Comparison of ENCODE assay signal across 32 cellular contexts in genomic region chr10:95244152-95244551, GRCh38. TPM values are rescaled to one million over a fixed set of nuclear protein-coding genes. Genes with fewer than 3 reads are reported as not detected.
"Had no signal": no experiment of that assay in that cellular context is flagged by ENCODE, and none has a peak within 500 bp of the region (broad histone marks: within the 10 kb centered on the region; RNA-seq: fewer than 3 reads in every experiment).

No MANE protein-coding gene starts in this region.

- H3K36me3 ChIP-seq: ovary, sigmoid colon had no signal

- H3K27me3 Mint-ChIP-seq: type B pancreatic cell had no signal

- H3K4me3 ChIP-seq: coronary artery, esophagus muscularis mucosa, heart right ventricle, lower lobe of right lung, ovary, psoas muscle, sigmoid colon, stomach, tibial artery had no signal

- H3K27ac Mint-ChIP-seq: natural killer cell; stimulated activated effector memory CD8-positive, alpha-beta T cell treated with anti-CD3 and anti-CD28 coated beads, Interleukin-12 subunit alpha, Interleukin-12 subunit beta, amount 100 ng/mL, for 72 hours; type B pancreatic cell had no signal

- H3K9me3 ChIP-seq: esophagus muscularis mucosa, lower lobe of right lung, ovary, psoas muscle, sigmoid colon, stomach, tibial artery had no signal

- H3K27me3 ChIP-seq: esophagus muscularis mucosa, foreskin keratinocyte, heart right ventricle, ovary, sigmoid colon, stomach, tibial artery had no signal

- H3K27ac ChIP-seq: coronary artery, esophagus muscularis mucosa, foreskin keratinocyte, heart right ventricle, lower lobe of right lung, ovary, sigmoid colon, stomach, tibial artery had no signal

- ATAC-seq: foreskin keratinocyte; heart right ventricle; left ventricle myocardium superior; lower lobe of right lung; natural killer cell; psoas muscle; right cardiac atrium; stimulated activated effector memory CD8-positive, alpha-beta T cell treated with anti-CD3 and anti-CD28 coated beads, Interleukin-12 subunit alpha, Interleukin-12 subunit beta, amount 100 ng/mL, for 72 hours had no signal

- DNase-seq: dermis blood vessel endothelial cell; effector memory CD4-positive, alpha-beta T cell; foreskin keratinocyte; glutamatergic neuron; heart right ventricle; hippocampal formation; left ventricle myocardium superior; lower lobe of right lung; natural killer cell; occipital lobe; ovary; posterior cingulate gyrus; psoas muscle; sigmoid colon; stimulated activated CD4-positive, alpha-beta T cell treated with anti-CD3 and anti-CD28 coated beads, Interleukin-2, amount 100 ng/mL, for 24 hours; stimulated activated CD4-positive, alpha-beta T cell treated with anti-CD3 and anti-CD28 coated beads, Interleukin-4, amount 100 ng/mL, for 24 hours; stimulated activated naive CD4-positive, alpha-beta T cell treated with Interleukin-2 at 50 U/mL for 16 hours; stomach had no signal

- H3K36me3 Mint-ChIP-seq: natural killer cell; stimulated activated effector memory CD8-positive, alpha-beta T cell treated with anti-CD3 and anti-CD28 coated beads, Interleukin-12 subunit alpha, Interleukin-12 subunit beta, amount 100 ng/mL, for 72 hours had no signal

- H3K9me3 Mint-ChIP-seq: natural killer cell; stimulated activated effector memory CD8-positive, alpha-beta T cell treated with anti-CD3 and anti-CD28 coated beads, Interleukin-12 subunit alpha, Interleukin-12 subunit beta, amount 100 ng/mL, for 72 hours; type B pancreatic cell had no signal

- H3K4me3 Mint-ChIP-seq: natural killer cell; stimulated activated effector memory CD8-positive, alpha-beta T cell treated with anti-CD3 and anti-CD28 coated beads, Interleukin-12 subunit alpha, Interleukin-12 subunit beta, amount 100 ng/mL, for 72 hours; type B pancreatic cell had no signal

- H3K4me1 Mint-ChIP-seq: natural killer cell had no signal

RNA-seq across cellular contexts. Expression of gene ACSM6, which starts 50.1 kb away (rescaled TPM):
- total RNA-seq: dermis blood vessel endothelial cell, endothelial cell of umbilical vein, epithelial cell of proximal tubule, esophagus muscularis mucosa, fibroblast of lung, foreskin keratinocyte, heart right ventricle, kidney epithelial cell, left ventricle myocardium superior, lower lobe of right lung, mesenteric fat pad, natural killer cell, occipital lobe, psoas muscle, right cardiac atrium, skeletal muscle tissue, subcutaneous adipose tissue, temporal lobe had no signal
